Comparison of ENCODE assay signal across 8 cellular contexts in the genomic region with DNA sequence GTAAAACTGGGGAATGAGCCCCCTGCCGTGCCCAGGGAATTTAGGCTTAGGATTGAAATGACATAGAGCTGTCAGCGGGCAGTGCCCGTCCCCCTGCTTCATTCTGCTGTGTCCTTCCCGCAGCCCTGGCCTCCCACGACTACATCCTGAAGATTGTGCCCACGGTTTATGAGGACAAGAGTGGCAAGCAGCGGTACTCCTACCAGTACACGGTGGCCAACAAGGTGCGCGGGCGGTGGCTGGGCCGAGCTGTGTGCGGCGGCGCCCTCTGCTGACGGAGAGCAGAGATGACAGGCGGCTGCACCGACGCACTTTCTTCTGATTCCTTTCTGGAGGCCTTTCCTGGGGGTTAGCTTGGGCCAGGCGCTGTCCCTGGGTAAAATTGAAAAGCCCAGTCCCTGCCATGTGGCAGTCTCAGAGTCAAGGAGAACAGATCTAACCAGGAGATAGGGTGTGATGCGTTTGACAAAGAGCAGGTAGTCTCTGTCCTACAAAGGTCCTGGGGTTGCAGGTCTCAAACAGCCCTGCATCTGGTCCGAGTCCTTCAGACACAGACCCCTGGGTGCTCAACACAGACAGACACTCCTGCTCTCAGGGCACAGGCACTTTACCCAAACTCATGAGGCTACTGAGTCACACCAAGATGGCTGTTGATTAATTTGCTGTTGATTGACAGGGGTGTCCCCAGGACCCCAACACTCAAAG.
DNase-seq lines count a peak whose midpoint lies in the region; ATAC-seq and TF ChIP-seq lines count a peak whose summit lies in the region.

No MANE protein-coding gene starts in this region.

- DNase-seq in DMS 273 treated with DMSO at 0.1 percent for 48 hours (lab: John Stamatoyannopoulos, UW) (peak; percentile 29), NCI-H128 (lab: John Stamatoyannopoulos, UW; ENCODE audit: unreplicated experiment) (peak; percentile 5), cardiac fibroblast (ENCODE audit: low read depth in 2 of 2) (peak; percentile 75 to 77), left kidney (ENCODE audit: low read depth, low spot score) (peak; percentile 84), NCI-H187 treated with DMSO at 0.1 percent for 48 hours (lab: John Stamatoyannopoulos, UW) (no peak)
- DNase-seq in stimulated activated CD4-positive, alpha-beta T cell treated with anti-CD3 and anti-CD28 coated beads, Interleukin-2, amount 100 ng/mL, for 4 hours (ENCODE audit: low read depth): peak; percentile 63

- TF ChIP-seq CTCF in cardiac fibroblast (IDR thresholded peaks at IDR 0.05; ENCODE audit: low read depth, low read length): peak; percentile 94

- ATAC-seq in GM21825 (IDR thresholded peaks at IDR 0.05; ENCODE audit: unreplicated experiment): peak; percentile 48
- ATAC-seq in activated CD4-positive, CD25-positive, alpha-beta regulatory T cell treated with anti-CD3 and anti-CD28 coated beads, Interleukin-2, amount 50 U/mL, for 24 hours: peak; percentile 83 to 89

- no peak overlapping the region for H3K4me3 ChIP-seq in cardiac fibroblast (replicated peaks in 1 of 2; ENCODE audit: low read depth in 2 of 2, low read length in 2 of 2)
